In the genomic region with DNA sequence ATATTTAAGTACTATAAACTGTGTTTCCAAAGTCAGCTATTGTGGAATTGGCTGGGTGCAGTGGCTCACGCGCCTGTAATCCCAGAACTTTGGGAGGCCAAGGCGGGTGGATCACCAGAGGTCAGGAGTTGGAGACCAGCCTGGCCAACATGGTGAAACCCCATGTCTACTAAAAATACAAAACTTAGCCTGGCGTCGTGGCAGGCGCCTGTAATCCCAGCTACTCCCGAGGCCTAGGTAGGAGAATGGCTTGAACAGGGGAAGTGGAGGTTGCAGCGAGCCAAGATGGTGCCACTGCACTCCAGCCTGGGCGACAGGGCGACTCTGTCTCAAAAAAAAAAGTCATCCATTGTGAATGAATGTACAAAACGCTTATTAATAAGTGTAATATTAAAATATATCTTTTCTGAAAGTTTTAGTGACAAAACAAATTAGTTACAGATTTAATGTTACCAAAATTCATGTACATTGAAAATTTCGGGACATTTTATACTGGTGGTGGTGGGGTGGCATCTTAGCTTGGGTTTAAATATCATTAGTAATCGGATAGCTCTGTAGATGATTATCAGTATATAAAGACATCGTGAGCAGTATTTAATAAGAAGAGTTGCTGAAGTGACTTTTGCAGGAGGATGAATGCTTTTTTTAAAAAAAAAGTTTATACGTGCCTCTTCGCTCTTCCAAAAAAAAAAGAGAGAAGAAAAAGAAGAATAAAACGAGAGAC, we compare ENCODE assay signal across 8 cellular contexts. TPM values are rescaled to one million over a fixed set of nuclear protein-coding genes. Genes with fewer than 3 reads are reported as not detected.
DNase-seq lines count a peak whose midpoint lies in the region; ATAC-seq and TF ChIP-seq lines count a peak whose summit lies in the region.

No MANE protein-coding gene starts in this region.

- no peaks in the 10 kb centered on the region for H3K9me3 ChIP-seq in PC-3 (ENCODE audit: low read length)

- H3K9me2 ChIP-seq in GM23338 (ENCODE audit: insufficient read depth), result no peaks in the 10 kb centered on the region
- H3K9me2 ChIP-seq in PC-3 (replicated peaks; ENCODE audit: low read length), result no peaks in the 10 kb centered on the region

- POLR2A ChIA-PET in PC-3 (lab: Charles Lee; ENCODE audit: unreplicated experiment), result interaction anchor here (0.5 to 1.7 kb wide), 4 partner anchors 8 to 190 kb away, joined by 5 to 21 read pairs (median 11); a partner anchor contains a TSS

- H3K9me3 Mint-ChIP-seq in GM23338, result no peaks in the 10 kb centered on the region

- H2AFZ ChIP-seq in GM23338 (no peak overlapping the region), PC-3 (ENCODE audit: low read length) (peak overlapping the region; percentile 88)

- peak overlapping the region; percentile 95 for H3K4me3 Mint-ChIP-seq in GM23338

- H3K27ac ChIP-seq in GM23338 (ENCODE audit: low read depth), result peak overlapping the region; percentile 98
- H3K27ac ChIP-seq in PC-3 (ENCODE audit: low read length), result peak overlapping the region; percentile 86

- H3K4me3 ChIP-seq in GM23338 (peak overlapping the region; percentile 81), PC-3 (ENCODE audit: low read length) (peak overlapping the region; percentile 99), epithelial cell of proximal tubule (ENCODE audit: low read depth, low read length) (peak overlapping the region; percentile 68)

- peak; percentile 8 for DNase-seq in GM23338 (ENCODE audit: low spot score)
- DNase-seq in PC-3, result no peak
- no peak for DNase-seq in epithelial cell of proximal tubule (ENCODE audit: low read depth)
- peak; percentile 22 for DNase-seq in renal cortical epithelial cell (ENCODE audit: low read depth)
- DNase-seq in superior temporal gyrus (ENCODE audit: extremely low spot score), result no peak
- DNase-seq in dermis blood vessel endothelial cell, result no peak
- no peak for DNase-seq in 8988T

- H3K4me2 ChIP-seq in GM23338 (peak overlapping the region; percentile 90), PC-3 (ENCODE audit: low read length) (peak overlapping the region; percentile 88)

- H4K20me1 ChIP-seq in GM23338 (replicated peaks; ENCODE audit: insufficient read depth), result peaks cover 8% of the 10 kb centered on the region
- peaks cover 33% of the 10 kb centered on the region for H4K20me1 ChIP-seq in PC-3 (ENCODE audit: low read length)

- H3K4me1 Mint-ChIP-seq in GM23338, result peaks cover 22% of the 10 kb centered on the region; the same call in 2 of the 3 replicates

- H3K27me3 ChIP-seq in GM23338 (ENCODE audit: insufficient read depth), result no peaks in the 10 kb centered on the region
- H3K27me3 ChIP-seq in PC-3 (ENCODE audit: low read length), result no peaks in the 10 kb centered on the region

- H3K4me1 ChIP-seq in GM23338 (ENCODE audit: insufficient read depth) (peaks cover 8% of the 10 kb centered on the region; the same call in 1 of the 2 replicates), PC-3 (ENCODE audit: insufficient read depth, low read length) (peaks cover 19% of the 10 kb centered on the region)

- H3K9ac ChIP-seq in PC-3 (ENCODE audit: low read length), result peak overlapping the region; percentile 98

- peaks cover 87% of the 10 kb centered on the region for H3K79me2 ChIP-seq in GM23338 (replicated peaks; ENCODE audit: insufficient read depth)
- H3K79me2 ChIP-seq in PC-3 (ENCODE audit: low read length), result peaks cover 90% of the 10 kb centered on the region

- H3K36me3 ChIP-seq in GM23338 (ENCODE audit: insufficient read depth) (peaks cover 4% of the 10 kb centered on the region; the same call in 1 of the 2 replicates), PC-3 (ENCODE audit: low read depth, low read length) (peaks cover 29% of the 10 kb centered on the region)

- CTCF ChIA-PET in PC-3 (lab: Charles Lee), result interaction anchor here (0.6 to 1.3 kb wide), 2 partner anchors 15 to 186 kb away, joined by 3 to 8 read pairs; a partner anchor contains a TSS

- ATAC-seq in GM18498 (IDR thresholded peaks at IDR 0.05; ENCODE audit: unreplicated experiment) (peak; percentile 2), GM23338 (peak; percentile 16), PC-3 (no peak; the same call in 1 of the 2 replicates)

- TF ChIP-seq CTCF in GM23338 (conservative IDR thresholded peaks at IDR 0.05; ENCODE audit: low read depth in 2 of 2), result no peak
- no peak for TF ChIP-seq CTCF in PC-3 (conservative IDR thresholded peaks at IDR 0.05; ENCODE audit: low read depth, low read length)
- TF ChIP-seq CTCF in epithelial cell of proximal tubule (conservative IDR thresholded peaks at IDR 0.05; ENCODE audit: low read depth, low read length), result no peak

- peaks cover 4% of the 10 kb centered on the region for H3K27me3 Mint-ChIP-seq in GM23338 (ENCODE audit: insufficient read depth, low read depth, poor library complexity)

- TSS peak; percentile 81 for BruUV-seq in PC-3 (replicated peaks; lab: Mats Ljungman, UMichigan)

- H3F3A ChIP-seq in GM23338 (replicated peaks; ENCODE audit: low read depth) (peaks cover 2% of the 10 kb centered on the region; the same call in 1 of the 2 replicates), PC-3 (ENCODE audit: low read length, unreplicated experiment) (no peaks in the 10 kb centered on the region)

- intact Hi-C loops in PC-3 (cut with micrococcal nuclease), result loop anchor here (2.0 to 5.0 kb wide), 2 partner anchors 16 to 132 kb away; a partner anchor contains a TSS

- peak overlapping the region; percentile 98 for H3K27ac Mint-ChIP-seq in GM23338

- H3K36me3 Mint-ChIP-seq in GM23338 (ENCODE audit: low read depth), result peaks cover 35% of the 10 kb centered on the region

TF ChIP-seq in GM23338, 12 proteins besides CTCF, POLR2A, EP300 and RAD21:
- TF ChIP-seq, protein P1, sequence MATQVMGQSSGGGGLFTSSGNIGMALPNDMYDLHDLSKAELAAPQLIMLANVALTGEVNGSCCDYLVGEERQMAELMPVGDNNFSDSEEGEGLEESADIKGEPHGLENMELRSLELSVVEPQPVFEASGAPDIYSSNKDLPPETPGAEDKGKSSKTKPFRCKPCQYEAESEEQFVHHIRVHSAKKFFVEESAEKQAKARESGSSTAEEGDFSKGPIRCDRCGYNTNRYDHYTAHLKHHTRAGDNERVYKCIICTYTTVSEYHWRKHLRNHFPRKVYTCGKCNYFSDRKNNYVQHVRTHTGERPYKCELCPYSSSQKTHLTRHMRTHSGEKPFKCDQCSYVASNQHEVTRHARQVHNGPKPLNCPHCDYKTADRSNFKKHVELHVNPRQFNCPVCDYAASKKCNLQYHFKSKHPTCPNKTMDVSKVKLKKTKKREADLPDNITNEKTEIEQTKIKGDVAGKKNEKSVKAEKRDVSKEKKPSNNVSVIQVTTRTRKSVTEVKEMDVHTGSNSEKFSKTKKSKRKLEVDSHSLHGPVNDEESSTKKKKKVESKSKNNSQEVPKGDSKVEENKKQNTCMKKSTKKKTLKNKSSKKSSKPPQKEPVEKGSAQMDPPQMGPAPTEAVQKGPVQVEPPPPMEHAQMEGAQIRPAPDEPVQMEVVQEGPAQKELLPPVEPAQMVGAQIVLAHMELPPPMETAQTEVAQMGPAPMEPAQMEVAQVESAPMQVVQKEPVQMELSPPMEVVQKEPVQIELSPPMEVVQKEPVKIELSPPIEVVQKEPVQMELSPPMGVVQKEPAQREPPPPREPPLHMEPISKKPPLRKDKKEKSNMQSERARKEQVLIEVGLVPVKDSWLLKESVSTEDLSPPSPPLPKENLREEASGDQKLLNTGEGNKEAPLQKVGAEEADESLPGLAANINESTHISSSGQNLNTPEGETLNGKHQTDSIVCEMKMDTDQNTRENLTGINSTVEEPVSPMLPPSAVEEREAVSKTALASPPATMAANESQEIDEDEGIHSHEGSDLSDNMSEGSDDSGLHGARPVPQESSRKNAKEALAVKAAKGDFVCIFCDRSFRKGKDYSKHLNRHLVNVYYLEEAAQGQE (IDR thresholded peaks at IDR 0.05; ENCODE audit: unreplicated experiment), result no peak
- TF ChIP-seq ZNF114 (CRISPR knock-in tag; IDR thresholded peaks at IDR 0.05), result no peak
- no peak for TF ChIP-seq NANOG (IDR thresholded peaks at IDR 0.05; ENCODE audit: borderline replicate concordance)
TF ChIP-seq in GM23338: peak in this region for 0.

RNA-seq across cellular contexts. Expression of a gene that starts 0.5 kb away (rescaled TPM):
- 170 and 182 TPM in 2 replicates for total RNA-seq in GM23338 (2014; rRNA removed; shearing (Covaris generic))
- 311 and 372 TPM in 2 replicates for polyA plus RNA-seq in GM23338 (2016; fragmentation: Nextera tagmentation; extraction: Ambion mirVana)
- total RNA-seq in PC-3 (2014; rRNA removed) (98.7 and 112 TPM in 2 replicates), epithelial cell of proximal tubule (71.7 and 73.2 TPM in 2 replicates), renal cortical epithelial cell (79.5 and 140 TPM in 2 replicates), dermis blood vessel endothelial cell (116 and 121 TPM in 2 replicates)

RNA-seq across cellular contexts. Expression of a gene that starts 15.3 kb away (rescaled TPM):
- 45.8 and 50.5 TPM in 2 replicates for total RNA-seq in GM23338 (2014; rRNA removed; shearing (Covaris generic))
- 28.0 and 33.9 TPM in 2 replicates for polyA plus RNA-seq in GM23338 (2016; fragmentation: Nextera tagmentation; extraction: Ambion mirVana)
- total RNA-seq in PC-3 (2014; rRNA removed) (17.9 and 18.4 TPM in 2 replicates), epithelial cell of proximal tubule (28.1 and 32.8 TPM in 2 replicates), renal cortical epithelial cell (36.4 and 45.7 TPM in 2 replicates), dermis blood vessel endothelial cell (28.2 and 36.6 TPM in 2 replicates)

Comparison
In these comparisons a context has a peak if more than half of its experiments do, and no peak if none do; other contexts are left out.
1. DNase-seq: peak in GM23338 (single experiment) and renal cortical epithelial cell (single experiment); none in PC-3 (single experiment), epithelial cell of proximal tubule (single experiment), superior temporal gyrus (single experiment), dermis blood vessel endothelial cell (single experiment) and 8988T (single experiment).
2. Peak in every context shown above with its lines, with median percentiles within 50 percentile points of each other: H3K4me3 ChIP-seq.